In genomic region chr21:44862869-44863685, GRCh38 we compare ENCODE assay signal across 12 cellular contexts.
"Had no signal": no experiment of that assay in that cellular context is flagged by ENCODE, and none has a peak within 500 bp of the region (broad histone marks: within the 10 kb centered on the region; RNA-seq: fewer than 3 reads in every experiment).

No MANE protein-coding gene starts in this region.

- H3K9me3 Mint-ChIP-seq: activated CD4-positive, alpha-beta memory T cell treated with anti-CD3 and anti-CD28 coated beads, Interleukin-2, amount 10 ng/mL, durations not matched to agents 7 days and 5 days; activated naive CD8-positive, alpha-beta T cell treated with anti-CD3 and anti-CD28 coated beads, Interleukin-2, amount 50 U/mL, for 24 hours; neural crest cell had no signal

- DNase-seq: activated CD4-positive, alpha-beta memory T cell treated with anti-CD3 and anti-CD28 coated beads, Interleukin-2, amount 10 ng/mL, durations not matched to agents 7 days and 5 days; activated effector memory CD4-positive, alpha-beta T cell treated with anti-CD3 and anti-CD28 coated beads, Interleukin-2, amount 50 U/mL, for 16 hours; activated naive CD8-positive, alpha-beta T cell treated with anti-CD3 and anti-CD28 coated beads, Interleukin-2, amount 50 U/mL, for 24 hours; foreskin melanocyte; retina; SHP77 treated with DMSO at 0.1 percent for 48 hours; substantia nigra; T-helper 2 cell; transverse colon had no signal

- ATAC-seq: activated naive CD8-positive, alpha-beta T cell treated with anti-CD3 and anti-CD28 coated beads, Interleukin-2, amount 50 U/mL, for 24 hours; pancreas had no signal

- H3K4me3 Mint-ChIP-seq: activated CD4-positive, alpha-beta memory T cell treated with anti-CD3 and anti-CD28 coated beads, Interleukin-2, amount 10 ng/mL, durations not matched to agents 7 days and 5 days; activated naive CD8-positive, alpha-beta T cell treated with anti-CD3 and anti-CD28 coated beads, Interleukin-2, amount 50 U/mL, for 24 hours; neural crest cell had no signal

- H3K27me3 Mint-ChIP-seq: activated CD4-positive, alpha-beta memory T cell treated with anti-CD3 and anti-CD28 coated beads, Interleukin-2, amount 10 ng/mL, durations not matched to agents 7 days and 5 days; activated naive CD8-positive, alpha-beta T cell treated with anti-CD3 and anti-CD28 coated beads, Interleukin-2, amount 50 U/mL, for 24 hours had no signal

- H3K9me3 ChIP-seq: ascending aorta, pancreas, transverse colon had no signal

- H3K27ac Mint-ChIP-seq: activated CD4-positive, alpha-beta memory T cell treated with anti-CD3 and anti-CD28 coated beads, Interleukin-2, amount 10 ng/mL, durations not matched to agents 7 days and 5 days; activated naive CD8-positive, alpha-beta T cell treated with anti-CD3 and anti-CD28 coated beads, Interleukin-2, amount 50 U/mL, for 24 hours had no signal
